28 cellular contexts compared by ENCODE assay signal in genomic region chr22:20588092-20588842, GRCh38.
DNase-seq lines count a peak whose midpoint lies in the region; ATAC-seq, FAIRE-seq and TF ChIP-seq lines count a peak whose summit lies in the region.
"Had no signal": no experiment of that assay in that cellular context is flagged by ENCODE, and none has a peak within 500 bp of the region (broad histone marks: within the 10 kb centered on the region; RNA-seq: fewer than 3 reads in every experiment).

No MANE protein-coding gene starts in this region.

- peak overlapping the region; percentile 10 for H3K27ac Mint-ChIP-seq in activated naive CD8-positive, alpha-beta T cell
- H3K27ac Mint-ChIP-seq in activated naive CD8-positive, alpha-beta T cell treated with anti-CD3 and anti-CD28 coated beads, Interleukin-2, amount 50 U/mL, for 24 hours = no peak overlapping the region
- no peak overlapping the region for H3K27ac Mint-ChIP-seq in T-helper 17 cell
- H3K27ac Mint-ChIP-seq: activated T-cell treated with anti-CD3 and anti-CD28 coated beads, Interleukin-2, amount 50 U/mL, for 24 hours had no signal

- H3K9me3 Mint-ChIP-seq in activated naive CD8-positive, alpha-beta T cell (ENCODE audit: low read depth) = no peaks in the 10 kb centered on the region
- H3K9me3 Mint-ChIP-seq in activated naive CD8-positive, alpha-beta T cell treated with anti-CD3 and anti-CD28 coated beads, Interleukin-2, amount 50 U/mL, for 24 hours = no peaks in the 10 kb centered on the region
- H3K9me3 Mint-ChIP-seq: activated T-cell treated with anti-CD3 and anti-CD28 coated beads, Interleukin-2, amount 50 U/mL, for 24 hours; neural crest cell had no signal

- H3K4me3 ChIP-seq in spleen = no peak overlapping the region
- no peak overlapping the region for H3K4me3 ChIP-seq in HAP-1
- H3K4me3 ChIP-seq: BLaER1 treated with 17β-estradiol and CSF1 and Interleukin-3, amounts not matched to agents 10 nM and 100 nM; esophagus muscularis mucosa; gastroesophageal sphincter had no signal

- H3K27me3 ChIP-seq in spleen (replicated peaks in 1 of 7) (no peaks in the 10 kb centered on the region), HAP-1 (ENCODE audit: low read depth) (no peaks in the 10 kb centered on the region)
- H3K27me3 ChIP-seq: BLaER1 treated with 17β-estradiol and CSF1 and Interleukin-3, amounts not matched to agents 10 nM and 100 nM; esophagus muscularis mucosa; gastroesophageal sphincter had no signal

- no peaks in the 10 kb centered on the region for H3K27me3 Mint-ChIP-seq in activated naive CD8-positive, alpha-beta T cell
- H3K27me3 Mint-ChIP-seq in activated naive CD8-positive, alpha-beta T cell treated with anti-CD3 and anti-CD28 coated beads, Interleukin-2, amount 50 U/mL, for 24 hours = no peaks in the 10 kb centered on the region
- no peaks in the 10 kb centered on the region for H3K27me3 Mint-ChIP-seq in T-helper 17 cell
- H3K27me3 Mint-ChIP-seq: activated T-cell treated with anti-CD3 and anti-CD28 coated beads, Interleukin-2, amount 50 U/mL, for 24 hours had no signal

- WGBS in spleen, 5 donors = 82 to 96% (median 90%) methylated on average over 4 to 7 of the region's 7 CpGs

- no peak for DNase-seq in activated naive CD8-positive, alpha-beta T cell treated with anti-CD3 and anti-CD28 coated beads, Interleukin-2, amount 50 U/mL, for 24 hours
- DNase-seq in T-helper 17 cell (no peak), islet precursor cell (peak; percentile 54), spleen (peak; percentile 65), HAP-1 (ENCODE audit: low spot score in 2 of 2) (no peak), D721Med (ENCODE audit: insufficient read length, low spot score) (no peak), NCI-H446 (lab: John Stamatoyannopoulos, UW) (no peak)
- DNase-seq: activated CD4-positive, alpha-beta T cell treated with anti-CD3 and anti-CD28 coated beads, Interleukin-2, amount 50 U/mL, for 4 hours; activated naive CD4-positive, alpha-beta T cell; activated T-cell treated with anti-CD3 and anti-CD28 coated beads, Interleukin-2, amount 50 U/mL, for 24 hours; amygdala; caudate nucleus; effector CD4-positive, alpha-beta T cell; NCI-H1048; NCI-H187 treated with DMSO at 0.1 percent for 48 hours; NCI-H2227 treated with DMSO at 0.1 percent for 48 hours; NCI-H82; OCI-M1; SHP77 treated with DMSO at 0.1 percent for 48 hours; stimulated activated CD4-positive, alpha-beta T cell treated with anti-CD3 and anti-CD28 coated beads, Interleukin-4, amount 100 ng/mL, for 4 hours had no signal

- intact Hi-C loops in spleen (cut with DNase I; ENCODE audit: low total_unique reads) = no loop called here

- H3K4me3 Mint-ChIP-seq in activated naive CD8-positive, alpha-beta T cell = no peak overlapping the region
- H3K4me3 Mint-ChIP-seq in activated naive CD8-positive, alpha-beta T cell treated with anti-CD3 and anti-CD28 coated beads, Interleukin-2, amount 50 U/mL, for 24 hours = no peak overlapping the region
- no peak overlapping the region for H3K4me3 Mint-ChIP-seq in T-helper 17 cell
- H3K4me3 Mint-ChIP-seq: activated T-cell treated with anti-CD3 and anti-CD28 coated beads, Interleukin-2, amount 50 U/mL, for 24 hours; neural crest cell had no signal

- no peaks in the 10 kb centered on the region for H3K9me3 ChIP-seq in T-helper 17 cell (ENCODE audit: control insufficient read depth, low read length, poor library complexity, severe bottlenecking)
- no peaks in the 10 kb centered on the region for H3K9me3 ChIP-seq in spleen
- no peaks in the 10 kb centered on the region for H3K9me3 ChIP-seq in HAP-1
- H3K9me3 ChIP-seq: BLaER1 treated with 17β-estradiol and CSF1 and Interleukin-3, amounts not matched to agents 10 nM and 100 nM; esophagus muscularis mucosa; gastroesophageal sphincter had no signal

- peaks cover 6% of the 10 kb centered on the region for H3K4me1 Mint-ChIP-seq in activated naive CD8-positive, alpha-beta T cell (ENCODE audit: low read depth)
- H3K4me1 Mint-ChIP-seq in activated naive CD8-positive, alpha-beta T cell treated with anti-CD3 and anti-CD28 coated beads, Interleukin-2, amount 50 U/mL, for 24 hours = no peaks in the 10 kb centered on the region
- H3K4me1 Mint-ChIP-seq in T-helper 17 cell = peaks cover 5% of the 10 kb centered on the region
- H3K4me1 Mint-ChIP-seq: neural crest cell had no signal

- no peak for TF ChIP-seq CTCF in spleen (IDR thresholded peaks at IDR 0.05 in 8 of 11, conservative IDR thresholded peaks at IDR 0.05 in 3 of 11)
- TF ChIP-seq CTCF in D721Med (IDR thresholded peaks at IDR 0.05; ENCODE audit: insufficient read depth, missing control alignments) = no peak

- H3K4me1 ChIP-seq in spleen (peaks cover 0 to 8% (median 0%) of the 10 kb centered on the region in 6 donors), HAP-1 (no peaks in the 10 kb centered on the region)
- H3K4me1 ChIP-seq: esophagus muscularis mucosa had no signal

- no peak for TF ChIP-seq POLR2A in spleen (IDR thresholded peaks at IDR 0.05)

- in situ Hi-C loops in HAP-1 (cut with MboI; ENCODE audit: low sequenced_read_pairs) = no loop called here

- no peak for FAIRE-seq in D721Med (lab: Jason Lieb, UNC)
- FAIRE-seq: A204.1, G401.6 had no signal

- no peaks in the 10 kb centered on the region for H3K36me3 Mint-ChIP-seq in activated naive CD8-positive, alpha-beta T cell
- peaks cover 5% of the 10 kb centered on the region for H3K36me3 Mint-ChIP-seq in activated naive CD8-positive, alpha-beta T cell treated with anti-CD3 and anti-CD28 coated beads, Interleukin-2, amount 50 U/mL, for 24 hours (ENCODE audit: low read depth)
- H3K36me3 Mint-ChIP-seq in T-helper 17 cell (ENCODE audit: low read depth) = no peaks in the 10 kb centered on the region

- no peak for ATAC-seq in activated naive CD8-positive, alpha-beta T cell treated with anti-CD3 and anti-CD28 coated beads, Interleukin-2, amount 50 U/mL, for 24 hours
- ATAC-seq in T-helper 17 cell = peak; percentile 14
- ATAC-seq: gastroesophageal sphincter had no signal

- H3K27ac ChIP-seq in spleen = peak overlapping the region in 1 of 8 donors; percentile 24
- H3K27ac ChIP-seq: BLaER1 treated with 17β-estradiol and CSF1 and Interleukin-3, amounts not matched to agents 10 nM and 100 nM; esophagus muscularis mucosa; gastroesophageal sphincter; VCaP had no signal

- H3K36me3 ChIP-seq in spleen (peaks cover 10 to 54% (median 48%) of the 10 kb centered on the region in 6 donors), HAP-1 (replicated peaks) (peaks cover 39% of the 10 kb centered on the region)

Comparison
In these comparisons a context has a peak if more than half of its experiments do, and no peak if none do; other contexts are left out.
1. DNase-seq: peak in islet precursor cell (single experiment) and spleen (single experiment); none in activated naive CD8-positive, alpha-beta T cell treated with anti-CD3 and anti-CD28 coated beads, Interleukin-2, amount 50 U/mL, for 24 hours (single experiment), T-helper 17 cell (0 of 3), HAP-1 (0 of 2), D721Med (single experiment) and NCI-H446 (0 of 2).